Comparison of ENCODE assay signal across 8 cellular contexts in genomic region chr3:14216257-14217048, GRCh38. TPM values are rescaled to one million over a fixed set of nuclear protein-coding genes. Genes with fewer than 3 reads are reported as not detected.
DNase-seq lines count a peak whose midpoint lies in the region; ATAC-seq and TF ChIP-seq lines count a peak whose summit lies in the region.

No MANE protein-coding gene starts in this region.

- H3K4me3 Mint-ChIP-seq in immature natural killer cell: peak overlapping the region; percentile 3 to 94 (median 65)

- H3K4me1 Mint-ChIP-seq in immature natural killer cell: peaks cover 0 to 4% of the 10 kb centered on the region in 2 donors

- no peaks in the 10 kb centered on the region for H3K9me3 ChIP-seq in ascending aorta

- H3K27me3 Mint-ChIP-seq in immature natural killer cell (ENCODE audit: low read depth in 3 of 3): peaks cover 3 to 12% (median 3%) of the 10 kb centered on the region in 3 donors

- H3K27ac Mint-ChIP-seq in immature natural killer cell: peak overlapping the region in 3 of 6 donors; percentile 29 to 94 (median 93)

- in situ Hi-C loops in G401 (cut with HindIII; ENCODE audit: low sequenced_read_pairs): no loop called here

- TF ChIP-seq CTCF in ascending aorta (IDR thresholded peaks at IDR 0.05): peak in 2 of 3 experiments; percentile 14 to 44

- peaks cover 0 to 4% (median 2%) of the 10 kb centered on the region in 3 donors for H3K36me3 Mint-ChIP-seq in immature natural killer cell

- ATAC-seq in HG03135 (IDR thresholded peaks at IDR 0.05; ENCODE audit: unreplicated experiment): no peak
- ATAC-seq in HG03571 (IDR thresholded peaks at IDR 0.05; ENCODE audit: unreplicated experiment): no peak

- H3K27ac ChIP-seq in ascending aorta: peak overlapping the region in 1 of 2 donors; percentile 69

- DNase-seq in G401 (ENCODE audit: low spot score) (peak; percentile 89), NCI-H446 (lab: John Stamatoyannopoulos, UW) (peak; percentile 4 to 64), ascending aorta (ENCODE audit: low spot score in 2 of 2) (peak in 1 of 2 donors; percentile 51), immature natural killer cell (peak; percentile 22 to 77 (median 37)), NCI-H2196 (lab: John Stamatoyannopoulos, UW; ENCODE audit: unreplicated experiment) (no peak)
- DNase-seq in stimulated activated CD4-positive, alpha-beta T cell treated with anti-CD3 and anti-CD28 coated beads, Interleukin-15, amount 100 ng/mL, for 24 hours: peak; percentile 57

- H3K4me3 ChIP-seq in ascending aorta: peak overlapping the region in 1 of 2 donors; percentile 48

- H3K27me3 ChIP-seq in ascending aorta: no peaks in the 10 kb centered on the region

- H3K4me1 ChIP-seq in ascending aorta: no peaks in the 10 kb centered on the region

- intact Hi-C loops in ascending aorta (cut with DNase I): no loop called here

- no peaks in the 10 kb centered on the region for H3K36me3 ChIP-seq in ascending aorta

- H3K9me3 Mint-ChIP-seq in immature natural killer cell: peaks cover 0 to 11% (median 4%) of the 10 kb centered on the region in 6 donors

RNA-seq across cellular contexts. Expression of gene LSM3, which starts 37.8 kb away (rescaled TPM):
- total RNA-seq in G401 (2014; rRNA removed; shearing (Covaris generic)): 25.2 and 33.1 TPM in 2 replicates
- 3.9 TPM for total RNA-seq in ascending aorta
- polyA plus RNA-seq in immature natural killer cell: 10 to 100 TPM; 28.3 to 38.3 (median 31.5) TPM

RNA-seq across cellular contexts. Expression of gene XPC, which starts 38.1 kb away (rescaled TPM):
- total RNA-seq in G401 (2014; rRNA removed; shearing (Covaris generic)): 41.6 and 52.2 TPM in 2 replicates
- total RNA-seq in ascending aorta: 48.9 TPM
- 10 to 100 TPM; 20.3 to 32.2 (median 22.6) TPM for polyA plus RNA-seq in immature natural killer cell
